Comparison of ENCODE assay signal across 9 cellular contexts in genomic region chr11:102564110-102564509, GRCh38. TPM values are rescaled to one million over a fixed set of nuclear protein-coding genes. Genes with fewer than 3 reads are reported as not detected.
DNase-seq lines count a peak whose midpoint lies in the region; ATAC-seq and TF ChIP-seq lines count a peak whose summit lies in the region.
"Had no signal": no experiment of that assay in that cellular context is flagged by ENCODE, and none has a peak within 500 bp of the region (broad histone marks: within the 10 kb centered on the region; RNA-seq: fewer than 3 reads in every experiment).

No MANE protein-coding gene starts in this region.

- no peaks in the 10 kb centered on the region for H3K9me3 Mint-ChIP-seq in natural killer cell treated with Interleukin-12 subunit alpha and Interleukin-12 subunit beta and Interleukin-15 and Interleukin-18, amount 100 ng/mL, for 72 hours
- H3K9me3 Mint-ChIP-seq: natural killer cell had no signal

- H3K4me3 ChIP-seq in SK-N-SH (ENCODE audit: low read depth in 2 of 2, low read length in 1 of 2), result no peak overlapping the region
- H3K4me3 ChIP-seq in upper lobe of left lung, result no peak overlapping the region

- CTCF ChIA-PET in SK-N-SH (lab: Yijun Ruan, JAX), result no interaction called here

- no peak overlapping the region for H3K4me3 Mint-ChIP-seq in natural killer cell treated with Interleukin-12 subunit alpha and Interleukin-12 subunit beta and Interleukin-15 and Interleukin-18, amount 100 ng/mL, for 72 hours
- H3K4me3 Mint-ChIP-seq: natural killer cell had no signal

- DNase-seq in SK-N-SH, result no peak
- DNase-seq in natural killer cell treated with Interleukin-12 subunit alpha and Interleukin-12 subunit beta and Interleukin-15 and Interleukin-18, amount 100 ng/mL, for 72 hours (ENCODE audit: low spot score), result no peak
- no peak for DNase-seq in upper lobe of left lung
- DNase-seq in NCI-H2171 (lab: John Stamatoyannopoulos, UW), result no peak
- no peak for DNase-seq in NCI-H2029 treated with DMSO at 0.1 percent for 48 hours (lab: John Stamatoyannopoulos, UW)
- DNase-seq in activated CD4-positive, alpha-beta T cell treated with anti-CD3 and anti-CD28 coated beads for 4 hours, result no peak
- DNase-seq: natural killer cell had no signal

- no peaks in the 10 kb centered on the region for H3K27me3 ChIP-seq in SK-N-SH (ENCODE audit: insufficient read depth)
- H3K27me3 ChIP-seq in upper lobe of left lung, result no peaks in the 10 kb centered on the region

- no peaks in the 10 kb centered on the region for H3K27me3 Mint-ChIP-seq in natural killer cell treated with Interleukin-12 subunit alpha and Interleukin-12 subunit beta and Interleukin-15 and Interleukin-18, amount 100 ng/mL, for 72 hours

- peaks cover 7% of the 10 kb centered on the region for H3F3A ChIP-seq in SK-N-SH (replicated peaks; ENCODE audit: insufficient read depth)

- WGBS in SK-N-SH (ENCODE audit: low lambda C conversion rate), result 14% methylated on average over 2 of the region's 2 CpGs
- 59 to 65% methylated on average over 2 of the region's 2 CpGs for WGBS in upper lobe of left lung, 2 donors

- H3K9me3 ChIP-seq in SK-N-SH (0 out of 2 replicates have a peak, but pooled peaks cover 2% of the 10 kb centered on the region), upper lobe of left lung (no peaks in the 10 kb centered on the region)

- H2AFZ ChIP-seq in SK-N-SH (ENCODE audit: low read depth), result no peak overlapping the region

- no peaks in the 10 kb centered on the region for H3K36me3 ChIP-seq in SK-N-SH (replicated peaks in 1 of 2; ENCODE audit: control insufficient read depth in 1 of 2, insufficient read depth in 2 of 2, low read length in 1 of 2)
- H3K36me3 ChIP-seq in upper lobe of left lung, result no peaks in the 10 kb centered on the region

- H3K4me1 ChIP-seq in SK-N-SH (ENCODE audit: control insufficient read depth in 1 of 2, insufficient read depth in 2 of 2, low read depth in 1 of 2, low read length in 1 of 2) (no peaks in the 10 kb centered on the region; a peak in 1 of 4 replicates), upper lobe of left lung (peaks cover 14 to 28% (median 16%) of the 10 kb centered on the region in 4 donors)

- TF ChIP-seq CTCF in SK-N-SH (IDR thresholded peaks at IDR 0.05) (no peak), upper lobe of left lung (IDR thresholded peaks at IDR 0.05) (no peak)

- H3K27ac ChIP-seq in SK-N-SH (ENCODE audit: low read depth in 2 of 2, low read length in 1 of 2) (peak overlapping the region in 1 of 2 experiments; percentile 15; a peak in 1 of 4 replicates), upper lobe of left lung (no peak overlapping the region)

- H3K79me2 ChIP-seq in SK-N-SH (ENCODE audit: insufficient read depth), result no peaks in the 10 kb centered on the region

- TF ChIP-seq RAD21 in SK-N-SH (IDR thresholded peaks at IDR 0.05; ENCODE audit: low read length), result no peak

- ATAC-seq in GM18907 (IDR thresholded peaks at IDR 0.05; ENCODE audit: unreplicated experiment) (peak; percentile 79), HG02973 (IDR thresholded peaks at IDR 0.05; ENCODE audit: unreplicated experiment) (peak; percentile 70), upper lobe of left lung (ENCODE audit: low FRiP score in 2 of 2) (no peak)
- ATAC-seq in natural killer cell treated with Interleukin-12 subunit alpha and Interleukin-12 subunit beta and Interleukin-15 and Interleukin-18, amount 100 ng/mL, for 72 hours, result peak; percentile 71 to 80

- H3K9ac ChIP-seq in SK-N-SH, result no peak overlapping the region

- no peaks in the 10 kb centered on the region for H4K20me1 ChIP-seq in SK-N-SH (ENCODE audit: insufficient read depth)

- no peak overlapping the region for H3K27ac Mint-ChIP-seq in natural killer cell treated with Interleukin-12 subunit alpha and Interleukin-12 subunit beta and Interleukin-15 and Interleukin-18, amount 100 ng/mL, for 72 hours

- no peak; a peak in 1 of 4 replicates for TF ChIP-seq EP300 in SK-N-SH (IDR thresholded peaks at IDR 0.05; ENCODE audit: borderline replicate concordance in 1 of 2, low read depth in 1 of 2, low read length in 1 of 2)
- no peak for TF ChIP-seq EP300 in upper lobe of left lung (IDR thresholded peaks at IDR 0.05)

- POLR2A ChIA-PET in SK-N-SH (lab: Yijun Ruan, JAX), result no interaction called here

- peaks cover 40 to 46% of the 10 kb centered on the region in 2 donors for H3K4me1 Mint-ChIP-seq in natural killer cell treated with Interleukin-12 subunit alpha and Interleukin-12 subunit beta and Interleukin-15 and Interleukin-18, amount 100 ng/mL, for 72 hours (ENCODE audit: low read depth in 2 of 2)

- H3K9me2 ChIP-seq in SK-N-SH, result no peaks in the 10 kb centered on the region

- H3K36me3 Mint-ChIP-seq in natural killer cell treated with Interleukin-12 subunit alpha and Interleukin-12 subunit beta and Interleukin-15 and Interleukin-18, amount 100 ng/mL, for 72 hours, result peaks cover 1% of the 10 kb centered on the region
- H3K36me3 Mint-ChIP-seq: natural killer cell had no signal

- H3K4me2 ChIP-seq in SK-N-SH, result no peak overlapping the region

- no peak for TF ChIP-seq POLR2A in upper lobe of left lung (IDR thresholded peaks at IDR 0.05)

TF ChIP-seq in SK-N-SH, 30 proteins besides CTCF, POLR2A, EP300 and RAD21:
- TF ChIP-seq RCOR1 (IDR thresholded peaks at IDR 0.05; ENCODE audit: low read length), result no peak
- peak; percentile 53; the same call in 1 of the 2 replicates for TF ChIP-seq TCF12 (IDR thresholded peaks at IDR 0.05)
- peak; percentile 90 for TF ChIP-seq JUND (IDR thresholded peaks at IDR 0.05)
- TF ChIP-seq PBX3 (IDR thresholded peaks at IDR 0.05), result peak; percentile 48; the same call in 1 of the 2 replicates
- TF ChIP-seq CHD2 (IDR thresholded peaks at IDR 0.05; ENCODE audit: low read length, partially characterized antibody), result no peak
- TF ChIP-seq FOSL2 (IDR thresholded peaks at IDR 0.05; ENCODE audit: borderline replicate concordance, low read depth), result peak; percentile 97
- TF ChIP-seq MAX (IDR thresholded peaks at IDR 0.05; ENCODE audit: low read depth), result no peak
- no peak for TF ChIP-seq SMC3 (IDR thresholded peaks at IDR 0.05; ENCODE audit: low read depth, low read length)
- no peak for TF ChIP-seq IRF3 (IDR thresholded peaks at IDR 0.05; ENCODE audit: low read depth, low read length)
- no peak for TF ChIP-seq FOXJ3 (CRISPR knock-in tag; IDR thresholded peaks at IDR 0.05)
- no peak for TF ChIP-seq RFX5 (IDR thresholded peaks at IDR 0.05; ENCODE audit: low read length)
- no peak for TF ChIP-seq FOXM1 (IDR thresholded peaks at IDR 0.05; ENCODE audit: low read depth)
- peak; percentile 53; the same call in 1 of the 2 replicates for TF ChIP-seq MEF2A (IDR thresholded peaks at IDR 0.05; ENCODE audit: borderline replicate concordance, low read depth)

RNA-seq across cellular contexts. Expression of gene MMP7, which starts 33.6 kb away (rescaled TPM):
- 0.13 and 0.36 TPM in 2 replicates for polyA plus RNA-seq in SK-N-SH (2012; rRNA removed)
- 0.29 and 0.36 TPM in 2 replicates for polyA plus RNA-seq in SK-N-SH (2012; cell fraction: cytosol; rRNA removed)
- polyA plus RNA-seq in SK-N-SH (2012; cell fraction: nucleus; rRNA removed), result 0.25 and 0.27 TPM in 2 replicates
- not detected for total RNA-seq in natural killer cell treated with Interleukin-12 subunit alpha and Interleukin-12 subunit beta and Interleukin-15 and Interleukin-18, amount 100 ng/mL, for 72 hours
- total RNA-seq in upper lobe of left lung, result 10 to 100 TPM in 4 of 6 donors, 1 to 10 TPM in 2; 2.4 to 66.5 (median 16.2) TPM
- total RNA-seq: natural killer cell had no signal

Comparison
In these comparisons a context has a peak if more than half of its experiments do, and no peak if none do; other contexts are left out.
1. ATAC-seq: peak in GM18907 (single experiment), HG02973 (single experiment) and natural killer cell treated with Interleukin-12 subunit alpha and Interleukin-12 subunit beta and Interleukin-15 and Interleukin-18, amount 100 ng/mL, for 72 hours (2 of 2); none in upper lobe of left lung (0 of 2).